28 cellular contexts compared by ENCODE assay signal in genomic region chr7:52362521-52362920, GRCh38.
"Had no signal": no experiment of that assay in that cellular context is flagged by ENCODE, and none has a peak within 500 bp of the region (broad histone marks: within the 10 kb centered on the region; RNA-seq: fewer than 3 reads in every experiment).

No MANE protein-coding gene starts in this region.

- H3K27ac ChIP-seq: stomach, suprapubic skin, thoracic aorta, thyroid gland, tibial artery, tibial nerve, transverse colon, upper lobe of left lung, upper lobe of right lung, uterus, vagina had no signal

- H3K4me3 Mint-ChIP-seq: stimulated activated effector memory CD8-positive, alpha-beta T cell treated with anti-CD3 and anti-CD28 coated beads, Interleukin-12 subunit alpha, Interleukin-12 subunit beta, amount 100 ng/mL, for 72 hours; stimulated activated memory B cell treated with anti-CD40 and anti-IgM and Interleukin-4, amounts not matched to agents 10 μg/mL and 1 μg/mL and 100 μg/mL, for 72 hours; stimulated activated naive B cell treated with anti-CD40 and anti-IgM and Interleukin-4, amounts not matched to agents 10 μg/mL and 1 μg/mL and 100 μg/mL, for 72 hours; stimulated activated naive CD8-positive, alpha-beta T cell treated with anti-CD3 and anti-CD28 coated beads, Interleukin-15, amount 100 ng/mL, for 72 hours; stimulated activated naive CD8-positive, alpha-beta T cell treated with anti-CD3 and anti-CD28 coated beads, Interleukin-15, Interleukin-2, amounts not matched to agents 100 ng/mL and 50 ng/mL, for 24 hours; type B pancreatic cell had no signal

- H3K27me3 ChIP-seq: stomach, suprapubic skin, thyroid gland, tibial artery, tibial nerve, transverse colon, upper lobe of left lung, upper lobe of right lung, uterus, vagina had no signal

- H3K9me3 ChIP-seq: stomach, suprapubic skin, thoracic aorta, thyroid gland, tibial artery, tibial nerve, transverse colon, upper lobe of left lung, upper lobe of right lung, uterus, vagina had no signal

- H3K4me3 ChIP-seq: stomach, suprapubic skin, thoracic aorta, thyroid gland, tibial artery, tibial nerve, transverse colon, upper lobe of left lung, upper lobe of right lung, uterus, vagina had no signal

- H3K36me3 Mint-ChIP-seq: stimulated activated effector memory CD8-positive, alpha-beta T cell treated with anti-CD3 and anti-CD28 coated beads, Interleukin-12 subunit alpha, Interleukin-12 subunit beta, amount 100 ng/mL, for 72 hours; stimulated activated memory B cell treated with anti-CD40 and anti-IgM and Interleukin-4, amounts not matched to agents 10 μg/mL and 1 μg/mL and 100 μg/mL, for 72 hours; stimulated activated naive B cell treated with anti-CD40 and anti-IgM and Interleukin-4, amounts not matched to agents 10 μg/mL and 1 μg/mL and 100 μg/mL, for 72 hours; type B pancreatic cell had no signal

- H3K4me1 Mint-ChIP-seq: stimulated activated effector memory CD8-positive, alpha-beta T cell treated with anti-CD3 and anti-CD28 coated beads, Interleukin-12 subunit alpha, Interleukin-12 subunit beta, amount 100 ng/mL, for 72 hours; stimulated activated memory B cell treated with anti-CD40 and anti-IgM and Interleukin-4, amounts not matched to agents 10 μg/mL and 1 μg/mL and 100 μg/mL, for 72 hours; stimulated activated naive B cell treated with anti-CD40 and anti-IgM and Interleukin-4, amounts not matched to agents 10 μg/mL and 1 μg/mL and 100 μg/mL, for 72 hours; stimulated activated naive CD8-positive, alpha-beta T cell treated with anti-CD3 and anti-CD28 coated beads, Interleukin-15, amount 100 ng/mL, for 72 hours had no signal

- FAIRE-seq: urothelium cell line had no signal

- H3K4me1 ChIP-seq: stomach, suprapubic skin, thyroid gland, tibial artery, tibial nerve, transverse colon, upper lobe of left lung, upper lobe of right lung, uterus, vagina had no signal

- H3K36me3 ChIP-seq: stomach, suprapubic skin, thoracic aorta, thyroid gland, tibial artery, tibial nerve, transverse colon, upper lobe of left lung, upper lobe of right lung, uterus, vagina had no signal

- DNase-seq: stimulated activated CD4-positive, alpha-beta T cell treated with anti-CD3 and anti-CD28 coated beads, Interleukin-2, amount 100 ng/mL, for 48 hours; stimulated activated CD4-positive, alpha-beta T cell treated with anti-CD3 and anti-CD28 coated beads, Interleukin-4, amount 100 ng/mL, for 1 hour; stimulated activated CD4-positive, alpha-beta T cell treated with anti-CD3 and anti-CD28 coated beads, Interleukin-4, amount 100 ng/mL, for 24 hours; stimulated activated CD4-positive, alpha-beta T cell treated with anti-CD3 and anti-CD28 coated beads, Interleukin-4, amount 100 ng/mL, for 4 hours; stimulated activated CD8-positive, alpha-beta memory T cell treated with anti-CD3 and anti-CD28 coated beads, Interleukin-4, amount 100 ng/mL, for 48 hours; stimulated activated naive B cell treated with anti-CD40 and anti-IgM and Interleukin-4, amounts not matched to agents 10 μg/mL and 1 μg/mL and 100 μg/mL, for 72 hours; stimulated activated naive CD4-positive, alpha-beta T cell; stimulated activated naive CD4-positive, alpha-beta T cell treated with Interleukin-2 at 50 U/mL for 16 hours; stimulated activated naive CD8-positive, alpha-beta T cell treated with anti-CD3 and anti-CD28 coated beads, Interleukin-15, amount 100 ng/mL, for 72 hours; stimulated activated naive CD8-positive, alpha-beta T cell treated with anti-CD3 and anti-CD28 coated beads, Interleukin-15, Interleukin-2, amounts not matched to agents 100 U/mL and 50 U/mL, for 24 hours; stomach; substantia nigra; thyroid gland; tibial artery; transverse colon; trophoblast cell; upper lobe of right lung; uterus had no signal

- H3K27ac Mint-ChIP-seq: stimulated activated effector memory CD8-positive, alpha-beta T cell treated with anti-CD3 and anti-CD28 coated beads, Interleukin-12 subunit alpha, Interleukin-12 subunit beta, amount 100 ng/mL, for 72 hours; stimulated activated memory B cell treated with anti-CD40 and anti-IgM and Interleukin-4, amounts not matched to agents 10 μg/mL and 1 μg/mL and 100 μg/mL, for 72 hours; stimulated activated naive B cell treated with anti-CD40 and anti-IgM and Interleukin-4, amounts not matched to agents 10 μg/mL and 1 μg/mL and 100 μg/mL, for 72 hours; stimulated activated naive CD8-positive, alpha-beta T cell treated with anti-CD3 and anti-CD28 coated beads, Interleukin-15, amount 100 ng/mL, for 72 hours; stimulated activated naive CD8-positive, alpha-beta T cell treated with anti-CD3 and anti-CD28 coated beads, Interleukin-15, Interleukin-2, amounts not matched to agents 100 ng/mL and 50 ng/mL, for 24 hours; type B pancreatic cell had no signal

- H3K27me3 Mint-ChIP-seq: stimulated activated memory B cell treated with anti-CD40 and anti-IgM and Interleukin-4, amounts not matched to agents 10 μg/mL and 1 μg/mL and 100 μg/mL, for 72 hours; stimulated activated naive B cell treated with anti-CD40 and anti-IgM and Interleukin-4, amounts not matched to agents 10 μg/mL and 1 μg/mL and 100 μg/mL, for 72 hours; stimulated activated naive CD8-positive, alpha-beta T cell treated with anti-CD3 and anti-CD28 coated beads, Interleukin-15, amount 100 ng/mL, for 72 hours; stimulated activated naive CD8-positive, alpha-beta T cell treated with anti-CD3 and anti-CD28 coated beads, Interleukin-15, Interleukin-2, amounts not matched to agents 100 ng/mL and 50 ng/mL, for 24 hours; type B pancreatic cell had no signal
